15 cellular contexts compared by ENCODE assay signal in genomic region chr10:78624791-78625190, GRCh38.
A peak's percentile ranks its signal among the peaks of the same experiment; 100 is the strongest.
DNase-seq lines count a peak whose midpoint lies in the region; ATAC-seq and TF ChIP-seq lines count a peak whose summit lies in the region.
"Had no signal": no experiment of that assay in that cellular context is flagged by ENCODE, and none has a peak within 500 bp of the region (broad histone marks: within the 10 kb centered on the region; RNA-seq: fewer than 3 reads in every experiment).

No MANE protein-coding gene starts in this region.

- no peak overlapping the region for H3K4me3 Mint-ChIP-seq in brain
- no peak overlapping the region for H3K4me3 Mint-ChIP-seq in stimulated activated memory B cell treated with anti-CD40 and anti-IgM and Interleukin-4, amounts not matched to agents 10 μg/mL and 1 μg/mL and 100 μg/mL, for 72 hours
- H3K4me3 Mint-ChIP-seq in activated CD4-positive, alpha-beta memory T cell treated with anti-CD3 and anti-CD28 coated beads for 36 hours: no peak overlapping the region
- H3K4me3 Mint-ChIP-seq: CD14-positive monocyte; CD8-positive, alpha-beta memory T cell had no signal

- peaks cover 56% of the 10 kb centered on the region for H3K4me1 Mint-ChIP-seq in brain
- H3K4me1 Mint-ChIP-seq in stimulated activated memory B cell treated with anti-CD40 and anti-IgM and Interleukin-4, amounts not matched to agents 10 μg/mL and 1 μg/mL and 100 μg/mL, for 72 hours: no peaks in the 10 kb centered on the region
- peaks cover 3% of the 10 kb centered on the region for H3K4me1 Mint-ChIP-seq in activated CD4-positive, alpha-beta memory T cell treated with anti-CD3 and anti-CD28 coated beads for 36 hours (ENCODE audit: low read depth)
- H3K4me1 Mint-ChIP-seq: CD8-positive, alpha-beta memory T cell had no signal

- TF ChIP-seq EP300 in SK-N-SH (IDR thresholded peaks at IDR 0.05; ENCODE audit: borderline replicate concordance in 1 of 2, low read depth in 1 of 2, low read length in 1 of 2): no peak

- intact Hi-C loops in esophagus squamous epithelium (cut with DNase I): no loop called here
- intact Hi-C loops in activated CD4-positive, alpha-beta memory T cell treated with anti-CD3 and anti-CD28 coated beads for 36 hours (cut with micrococcal nuclease): loop anchor here (1.0 kb wide), 1 partner anchor 45 kb away; no protein-coding TSS in a partner anchor

- no peaks in the 10 kb centered on the region for H3K27me3 ChIP-seq in SK-N-SH (ENCODE audit: insufficient read depth)
- no peaks in the 10 kb centered on the region for H3K27me3 ChIP-seq in esophagus squamous epithelium
- H3K27me3 ChIP-seq: BLaER1 had no signal

- H3K9ac ChIP-seq in SK-N-SH: no peak overlapping the region
- H3K9ac ChIP-seq: BLaER1, GM23248 had no signal

- peak overlapping the region in 3 of 5 experiments; percentile 23 to 37 (median 28) for H3K27ac Mint-ChIP-seq in brain
- H3K27ac Mint-ChIP-seq in stimulated activated memory B cell treated with anti-CD40 and anti-IgM and Interleukin-4, amounts not matched to agents 10 μg/mL and 1 μg/mL and 100 μg/mL, for 72 hours: no peak overlapping the region
- no peak overlapping the region for H3K27ac Mint-ChIP-seq in activated CD4-positive, alpha-beta memory T cell treated with anti-CD3 and anti-CD28 coated beads for 36 hours
- H3K27ac Mint-ChIP-seq: CD14-positive monocyte; CD8-positive, alpha-beta memory T cell had no signal

- H3K4me3 ChIP-seq in SK-N-SH (ENCODE audit: low read depth in 2 of 2, low read length in 1 of 2) (no peak overlapping the region), esophagus squamous epithelium (no peak overlapping the region)
- H3K4me3 ChIP-seq: BLaER1, GM23248, HAP-1 had no signal

- no peak overlapping the region for H3K4me2 ChIP-seq in SK-N-SH
- H3K4me2 ChIP-seq: BLaER1 had no signal

- H3K36me3 ChIP-seq in SK-N-SH (replicated peaks in 1 of 2; ENCODE audit: control insufficient read depth in 1 of 2, insufficient read depth in 2 of 2, low read length in 1 of 2) (no peaks in the 10 kb centered on the region), esophagus squamous epithelium (no peaks in the 10 kb centered on the region)
- H3K36me3 ChIP-seq: BLaER1, HAP-1 had no signal

- no peak for TF ChIP-seq RAD21 in SK-N-SH (IDR thresholded peaks at IDR 0.05; ENCODE audit: low read length)

- H3K27me3 Mint-ChIP-seq in brain: peaks cover 3% of the 10 kb centered on the region
- peaks cover 59% of the 10 kb centered on the region for H3K27me3 Mint-ChIP-seq in stimulated activated memory B cell treated with anti-CD40 and anti-IgM and Interleukin-4, amounts not matched to agents 10 μg/mL and 1 μg/mL and 100 μg/mL, for 72 hours
- peaks cover 5% of the 10 kb centered on the region for H3K27me3 Mint-ChIP-seq in activated CD4-positive, alpha-beta memory T cell treated with anti-CD3 and anti-CD28 coated beads for 36 hours

- peaks cover 13 to 38% of the 10 kb centered on the region in 2 experiments; a peak in 3 of 4 replicates for H3K4me1 ChIP-seq in SK-N-SH (ENCODE audit: control insufficient read depth in 1 of 2, insufficient read depth in 2 of 2, low read depth in 1 of 2, low read length in 1 of 2)
- peaks cover 6 to 25% (median 8%) of the 10 kb centered on the region in 3 donors for H3K4me1 ChIP-seq in esophagus squamous epithelium

- POLR2A ChIA-PET in SK-N-SH (lab: Yijun Ruan, JAX): no interaction called here
- POLR2A ChIA-PET in activated CD4-positive, alpha-beta memory T cell treated with anti-CD3 and anti-CD28 coated beads for 36 hours (lab: Charles Lee): no interaction called here

- no peaks in the 10 kb centered on the region for H3K36me3 Mint-ChIP-seq in brain
- H3K36me3 Mint-ChIP-seq in stimulated activated memory B cell treated with anti-CD40 and anti-IgM and Interleukin-4, amounts not matched to agents 10 μg/mL and 1 μg/mL and 100 μg/mL, for 72 hours: no peaks in the 10 kb centered on the region
- no peaks in the 10 kb centered on the region for H3K36me3 Mint-ChIP-seq in activated CD4-positive, alpha-beta memory T cell treated with anti-CD3 and anti-CD28 coated beads for 36 hours
- H3K36me3 Mint-ChIP-seq: CD14-positive monocyte; CD8-positive, alpha-beta memory T cell had no signal

- no peak for ATAC-seq in SK-N-SH treated with all-trans-retinoic acid at 6 μM for 48 hours
- peak; percentile 9 for ATAC-seq in stimulated activated memory B cell treated with anti-CD40 and anti-IgM and Interleukin-4, amounts not matched to agents 10 μg/mL and 1 μg/mL and 100 μg/mL, for 72 hours

- no peak for TF ChIP-seq POLR2A in esophagus squamous epithelium (IDR thresholded peaks at IDR 0.05)

- H2AFZ ChIP-seq in SK-N-SH (ENCODE audit: low read depth): no peak overlapping the region
- H2AFZ ChIP-seq: GM23248 had no signal

- H3K9me3 ChIP-seq in SK-N-SH (no peaks in the 10 kb centered on the region), esophagus squamous epithelium (no peaks in the 10 kb centered on the region)
- H3K9me3 ChIP-seq: BLaER1, Caco-2, HAP-1 had no signal

- H3K9me2 ChIP-seq in SK-N-SH: no peaks in the 10 kb centered on the region

- TF ChIP-seq CTCF in SK-N-SH (IDR thresholded peaks at IDR 0.05) (no peak), brain (conservative IDR thresholded peaks at IDR 0.05) (no peak), esophagus squamous epithelium (IDR thresholded peaks at IDR 0.05) (no peak)

- H3K79me2 ChIP-seq in SK-N-SH (ENCODE audit: insufficient read depth): no peaks in the 10 kb centered on the region

- H4K20me1 ChIP-seq in SK-N-SH (ENCODE audit: insufficient read depth): no peaks in the 10 kb centered on the region
- H4K20me1 ChIP-seq: BLaER1 had no signal

- H3K27ac ChIP-seq in SK-N-SH (ENCODE audit: low read depth in 2 of 2, low read length in 1 of 2) (peak overlapping the region; percentile 75 to 91), esophagus squamous epithelium (peak overlapping the region in 3 of 4 donors; percentile 63 to 73 (median 72))
- H3K27ac ChIP-seq: 22Rv1, BLaER1 had no signal

- peaks cover 0 to 3% (median 0%) of the 10 kb centered on the region in 5 experiments for H3K9me3 Mint-ChIP-seq in brain
- H3K9me3 Mint-ChIP-seq in stimulated activated memory B cell treated with anti-CD40 and anti-IgM and Interleukin-4, amounts not matched to agents 10 μg/mL and 1 μg/mL and 100 μg/mL, for 72 hours: no peaks in the 10 kb centered on the region
- H3K9me3 Mint-ChIP-seq in activated CD4-positive, alpha-beta memory T cell treated with anti-CD3 and anti-CD28 coated beads for 36 hours: no peaks in the 10 kb centered on the region
- H3K9me3 Mint-ChIP-seq: CD14-positive monocyte; CD8-positive, alpha-beta memory T cell had no signal

- peaks cover 11% of the 10 kb centered on the region for H3F3A ChIP-seq in SK-N-SH (replicated peaks; ENCODE audit: insufficient read depth)

- CTCF ChIA-PET in SK-N-SH (lab: Yijun Ruan, JAX): interaction anchor here (0.9 to 1.6 kb wide), 3 partner anchors 33 to 570 kb away, joined by 4 read pairs; no protein-coding TSS in a partner anchor
- CTCF ChIA-PET in activated CD4-positive, alpha-beta memory T cell treated with anti-CD3 and anti-CD28 coated beads for 36 hours (lab: Charles Lee): no interaction called here

- DNase-seq in SK-N-SH (no peak), esophagus squamous epithelium (lab: John Stamatoyannopoulos, UW) (no peak), SW 1271 (lab: John Stamatoyannopoulos, UW) (no peak), T-helper 2 cell (no peak)
- DNase-seq in activated CD4-positive, alpha-beta memory T cell treated with anti-CD3 and anti-CD28 coated beads for 36 hours: no peak
- DNase-seq: Caco-2; CD8-positive, alpha-beta memory T cell; GM23248 had no signal

- 100% methylated on average over 1 of the region's 2 CpGs for WGBS in SK-N-SH (ENCODE audit: low lambda C conversion rate)
- WGBS in esophagus squamous epithelium, 2 donors: 70% methylated on average over 2 of the region's 2 CpGs; no CpG with 5 or more reads in 1 of the 2 donors

TF ChIP-seq in SK-N-SH, 30 proteins besides CTCF, POLR2A, EP300 and RAD21:
- TF ChIP-seq RCOR1 (IDR thresholded peaks at IDR 0.05; ENCODE audit: low read length) (no peak), TAF1 (IDR thresholded peaks at IDR 0.05; ENCODE audit: borderline replicate concordance, low read depth, low read length) (no peak), FOSL2 (IDR thresholded peaks at IDR 0.05; ENCODE audit: borderline replicate concordance, low read depth) (no peak), ELF1 (IDR thresholded peaks at IDR 0.05) (no peak), YY1 (IDR thresholded peaks at IDR 0.05; ENCODE audit: low read depth) (no peak), NRF1 (IDR thresholded peaks at IDR 0.05; ENCODE audit: low read depth, low read length) (no peak)
- TF ChIP-seq, protein P1, sequence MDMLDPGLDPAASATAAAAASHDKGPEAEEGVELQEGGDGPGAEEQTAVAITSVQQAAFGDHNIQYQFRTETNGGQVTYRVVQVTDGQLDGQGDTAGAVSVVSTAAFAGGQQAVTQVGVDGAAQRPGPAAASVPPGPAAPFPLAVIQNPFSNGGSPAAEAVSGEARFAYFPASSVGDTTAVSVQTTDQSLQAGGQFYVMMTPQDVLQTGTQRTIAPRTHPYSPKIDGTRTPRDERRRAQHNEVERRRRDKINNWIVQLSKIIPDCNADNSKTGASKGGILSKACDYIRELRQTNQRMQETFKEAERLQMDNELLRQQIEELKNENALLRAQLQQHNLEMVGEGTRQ (IDR thresholded peaks at IDR 0.05; ENCODE audit: borderline replicate concordance, low read depth, low read length): no peak

TF ChIP-seq in SK-N-SH treated with all-trans-retinoic acid at 6 μM for 48 hours, 23 proteins besides CTCF, POLR2A, EP300 and RAD21:
- TF ChIP-seq, protein P2, sequence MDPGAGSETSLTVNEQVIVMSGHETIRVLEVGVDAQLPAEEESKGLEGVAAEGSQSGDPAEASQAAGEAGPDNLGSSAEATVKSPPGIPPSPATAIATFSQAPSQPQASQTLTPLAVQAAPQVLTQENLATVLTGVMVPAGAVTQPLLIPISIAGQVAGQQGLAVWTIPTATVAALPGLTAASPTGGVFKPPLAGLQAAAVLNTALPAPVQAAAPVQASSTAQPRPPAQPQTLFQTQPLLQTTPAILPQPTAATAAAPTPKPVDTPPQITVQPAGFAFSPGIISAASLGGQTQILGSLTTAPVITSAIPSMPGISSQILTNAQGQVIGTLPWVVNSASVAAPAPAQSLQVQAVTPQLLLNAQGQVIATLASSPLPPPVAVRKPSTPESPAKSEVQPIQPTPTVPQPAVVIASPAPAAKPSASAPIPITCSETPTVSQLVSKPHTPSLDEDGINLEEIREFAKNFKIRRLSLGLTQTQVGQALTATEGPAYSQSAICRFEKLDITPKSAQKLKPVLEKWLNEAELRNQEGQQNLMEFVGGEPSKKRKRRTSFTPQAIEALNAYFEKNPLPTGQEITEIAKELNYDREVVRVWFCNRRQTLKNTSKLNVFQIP (CRISPR knock-in tag; IDR thresholded peaks at IDR 0.05; ENCODE audit: borderline replicate concordance, low read depth): no peak
- TF ChIP-seq PPARA (CRISPR knock-in tag; IDR thresholded peaks at IDR 0.05; ENCODE audit: borderline replicate concordance): no peak

Comparison
In these comparisons a context has a peak if more than half of its experiments do, and no peak if none do; other contexts are left out.
1. H3K27ac Mint-ChIP-seq: peak in brain (3 of 5); none in stimulated activated memory B cell treated with anti-CD40 and anti-IgM and Interleukin-4, amounts not matched to agents 10 μg/mL and 1 μg/mL and 100 μg/mL, for 72 hours (single experiment) and activated CD4-positive, alpha-beta memory T cell treated with anti-CD3 and anti-CD28 coated beads for 36 hours (single experiment).